Comparison of ENCODE assay signal across 1 cellular context in genomic region chr16:28183441-28183840, GRCh38.
TF ChIP-seq lines count a peak whose summit lies in the region.

No MANE protein-coding gene starts in this region.

TF ChIP-seq in HCT116, 20 proteins besides CTCF, POLR2A, EP300 and RAD21 (continued from another document):
- TF ChIP-seq ZBTB33 (IDR thresholded peaks at IDR 0.05; ENCODE audit: extremely low read depth, insufficient replicate concordance, low read length) (no peak), SP1 (IDR thresholded peaks at IDR 0.05; ENCODE audit: low read depth) (no peak), ATF3 (IDR thresholded peaks at IDR 0.05) (no peak), CBX3 (IDR thresholded peaks at IDR 0.05; ENCODE audit: low read depth) (no peak), REST (IDR thresholded peaks at IDR 0.05; ENCODE audit: low read depth) (no peak), SRF (IDR thresholded peaks at IDR 0.05; ENCODE audit: low read depth) (no peak), POLR2AphosphoS5 (IDR thresholded peaks at IDR 0.05; ENCODE audit: low read depth, low read length) (no peak), ZFX (IDR thresholded peaks at IDR 0.05) (no peak), ELF1 (IDR thresholded peaks at IDR 0.05; ENCODE audit: borderline replicate concordance, low read depth) (no peak), EZH2 (IDR thresholded peaks at IDR 0.05) (no peak), FOSL1 (IDR thresholded peaks at IDR 0.05; ENCODE audit: low read depth) (no peak), TCF7L2 (IDR thresholded peaks at IDR 0.05; ENCODE audit: borderline replicate concordance, extremely low read depth, insufficient read depth, insufficient read length) (no peak), JUND (IDR thresholded peaks at IDR 0.05) (no peak)
